Comparison of ENCODE assay signal across 1 cellular context in the genomic region with DNA sequence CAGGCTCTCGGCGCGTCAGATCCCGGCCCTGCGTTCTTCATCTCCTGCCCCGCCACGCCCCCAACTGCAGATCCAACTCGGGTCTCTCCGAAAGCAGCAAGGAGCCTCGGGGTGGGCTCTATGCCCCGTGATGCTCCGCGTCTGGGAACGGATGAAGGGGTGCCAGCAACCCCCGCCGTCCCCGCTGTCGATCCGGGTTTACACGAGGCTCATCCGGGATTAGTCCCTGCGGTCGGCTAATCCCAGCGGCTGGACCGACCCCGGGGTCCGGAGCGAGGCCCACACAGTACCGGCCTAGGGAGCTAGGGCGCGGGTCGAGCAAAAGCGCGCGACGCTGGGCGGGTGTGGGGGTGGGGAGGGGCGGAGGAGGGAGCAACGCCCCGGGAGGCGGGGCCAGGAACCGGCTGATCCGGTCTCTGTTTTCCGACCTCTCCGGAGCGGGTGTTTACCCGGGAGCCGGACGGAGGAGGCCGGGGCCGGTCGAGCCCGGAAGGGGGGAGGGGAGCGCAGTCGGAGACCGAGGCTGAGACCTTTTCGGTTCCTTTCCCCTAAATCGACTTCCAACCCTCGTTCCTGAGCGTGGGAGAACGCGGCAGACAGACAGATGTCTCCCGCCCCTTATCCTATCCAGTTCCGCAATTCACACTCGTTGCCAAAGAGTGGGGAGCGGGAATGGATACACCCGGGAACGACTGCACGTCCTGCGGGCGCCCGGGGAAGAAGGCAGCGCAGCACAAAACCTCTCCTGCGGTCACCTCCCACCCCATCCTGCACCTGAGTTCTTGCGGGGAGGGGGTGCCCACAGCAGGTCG.
TF ChIP-seq lines count a peak whose summit lies in the region.

No MANE protein-coding gene starts in this region.

TF ChIP-seq in HepG2, 621 proteins besides CTCF, POLR2A, EP300 and RAD21 (continued from another document and continues in another):
- TF ChIP-seq, protein P1, sequence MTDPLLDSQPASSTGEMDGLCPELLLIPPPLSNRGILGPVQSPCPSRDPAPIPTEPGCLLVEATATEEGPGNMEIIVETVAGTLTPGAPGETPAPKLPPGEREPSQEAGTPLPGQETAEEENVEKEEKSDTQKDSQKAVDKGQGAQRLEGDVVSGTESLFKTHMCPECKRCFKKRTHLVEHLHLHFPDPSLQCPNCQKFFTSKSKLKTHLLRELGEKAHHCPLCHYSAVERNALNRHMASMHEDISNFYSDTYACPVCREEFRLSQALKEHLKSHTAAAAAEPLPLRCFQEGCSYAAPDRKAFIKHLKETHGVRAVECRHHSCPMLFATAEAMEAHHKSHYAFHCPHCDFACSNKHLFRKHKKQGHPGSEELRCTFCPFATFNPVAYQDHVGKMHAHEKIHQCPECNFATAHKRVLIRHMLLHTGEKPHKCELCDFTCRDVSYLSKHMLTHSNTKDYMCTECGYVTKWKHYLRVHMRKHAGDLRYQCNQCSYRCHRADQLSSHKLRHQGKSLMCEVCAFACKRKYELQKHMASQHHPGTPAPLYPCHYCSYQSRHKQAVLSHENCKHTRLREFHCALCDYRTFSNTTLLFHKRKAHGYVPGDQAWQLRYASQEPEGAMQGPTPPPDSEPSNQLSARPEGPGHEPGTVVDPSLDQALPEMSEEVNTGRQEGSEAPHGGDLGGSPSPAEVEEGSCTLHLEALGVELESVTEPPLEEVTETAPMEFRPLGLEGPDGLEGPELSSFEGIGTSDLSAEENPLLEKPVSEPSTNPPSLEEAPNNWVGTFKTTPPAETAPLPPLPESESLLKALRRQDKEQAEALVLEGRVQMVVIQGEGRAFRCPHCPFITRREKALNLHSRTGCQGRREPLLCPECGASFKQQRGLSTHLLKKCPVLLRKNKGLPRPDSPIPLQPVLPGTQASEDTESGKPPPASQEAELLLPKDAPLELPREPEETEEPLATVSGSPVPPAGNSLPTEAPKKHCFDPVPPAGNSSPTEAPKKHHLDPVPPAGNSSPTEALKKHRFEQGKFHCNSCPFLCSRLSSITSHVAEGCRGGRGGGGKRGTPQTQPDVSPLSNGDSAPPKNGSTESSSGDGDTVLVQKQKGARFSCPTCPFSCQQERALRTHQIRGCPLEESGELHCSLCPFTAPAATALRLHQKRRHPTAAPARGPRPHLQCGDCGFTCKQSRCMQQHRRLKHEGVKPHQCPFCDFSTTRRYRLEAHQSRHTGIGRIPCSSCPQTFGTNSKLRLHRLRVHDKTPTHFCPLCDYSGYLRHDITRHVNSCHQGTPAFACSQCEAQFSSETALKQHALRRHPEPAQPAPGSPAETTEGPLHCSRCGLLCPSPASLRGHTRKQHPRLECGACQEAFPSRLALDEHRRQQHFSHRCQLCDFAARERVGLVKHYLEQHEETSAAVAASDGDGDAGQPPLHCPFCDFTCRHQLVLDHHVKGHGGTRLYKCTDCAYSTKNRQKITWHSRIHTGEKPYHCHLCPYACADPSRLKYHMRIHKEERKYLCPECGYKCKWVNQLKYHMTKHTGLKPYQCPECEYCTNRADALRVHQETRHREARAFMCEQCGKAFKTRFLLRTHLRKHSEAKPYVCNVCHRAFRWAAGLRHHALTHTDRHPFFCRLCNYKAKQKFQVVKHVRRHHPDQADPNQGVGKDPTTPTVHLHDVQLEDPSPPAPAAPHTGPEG (CRISPR knock-in tag; IDR thresholded peaks at IDR 0.05), result no peak; the same call in 1 of the 2 replicates
- TF ChIP-seq HOXA5 (CRISPR knock-in tag; IDR thresholded peaks at IDR 0.05), result no peak
- TF ChIP-seq, protein P2, sequence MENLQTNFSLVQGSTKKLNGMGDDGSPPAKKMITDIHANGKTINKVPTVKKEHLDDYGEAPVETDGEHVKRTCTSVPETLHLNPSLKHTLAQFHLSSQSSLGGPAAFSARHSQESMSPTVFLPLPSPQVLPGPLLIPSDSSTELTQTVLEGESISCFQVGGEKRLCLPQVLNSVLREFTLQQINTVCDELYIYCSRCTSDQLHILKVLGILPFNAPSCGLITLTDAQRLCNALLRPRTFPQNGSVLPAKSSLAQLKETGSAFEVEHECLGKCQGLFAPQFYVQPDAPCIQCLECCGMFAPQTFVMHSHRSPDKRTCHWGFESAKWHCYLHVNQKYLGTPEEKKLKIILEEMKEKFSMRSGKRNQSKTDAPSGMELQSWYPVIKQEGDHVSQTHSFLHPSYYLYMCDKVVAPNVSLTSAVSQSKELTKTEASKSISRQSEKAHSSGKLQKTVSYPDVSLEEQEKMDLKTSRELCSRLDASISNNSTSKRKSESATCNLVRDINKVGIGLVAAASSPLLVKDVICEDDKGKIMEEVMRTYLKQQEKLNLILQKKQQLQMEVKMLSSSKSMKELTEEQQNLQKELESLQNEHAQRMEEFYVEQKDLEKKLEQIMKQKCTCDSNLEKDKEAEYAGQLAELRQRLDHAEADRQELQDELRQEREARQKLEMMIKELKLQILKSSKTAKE (CRISPR knock-in tag; IDR thresholded peaks at IDR 0.05; ENCODE audit: borderline replicate concordance), result peak; percentile 40; the same call in 1 of the 2 replicates
- peak; percentile 47 for TF ChIP-seq RARA (CRISPR knock-in tag; IDR thresholded peaks at IDR 0.05)
- TF ChIP-seq, protein P3, sequence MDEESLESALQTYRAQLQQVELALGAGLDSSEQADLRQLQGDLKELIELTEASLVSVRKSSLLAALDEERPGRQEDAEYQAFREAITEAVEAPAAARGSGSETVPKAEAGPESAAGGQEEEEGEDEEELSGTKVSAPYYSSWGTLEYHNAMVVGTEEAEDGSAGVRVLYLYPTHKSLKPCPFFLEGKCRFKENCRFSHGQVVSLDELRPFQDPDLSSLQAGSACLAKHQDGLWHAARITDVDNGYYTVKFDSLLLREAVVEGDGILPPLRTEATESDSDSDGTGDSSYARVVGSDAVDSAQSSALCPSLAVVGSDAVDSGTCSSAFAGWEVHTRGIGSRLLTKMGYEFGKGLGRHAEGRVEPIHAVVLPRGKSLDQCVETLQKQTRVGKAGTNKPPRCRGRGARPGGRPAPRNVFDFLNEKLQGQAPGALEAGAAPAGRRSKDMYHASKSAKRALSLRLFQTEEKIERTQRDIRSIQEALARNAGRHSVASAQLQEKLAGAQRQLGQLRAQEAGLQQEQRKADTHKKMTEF (CRISPR knock-in tag; IDR thresholded peaks at IDR 0.05), result peak; percentile 80
- TF ChIP-seq, protein P4, sequence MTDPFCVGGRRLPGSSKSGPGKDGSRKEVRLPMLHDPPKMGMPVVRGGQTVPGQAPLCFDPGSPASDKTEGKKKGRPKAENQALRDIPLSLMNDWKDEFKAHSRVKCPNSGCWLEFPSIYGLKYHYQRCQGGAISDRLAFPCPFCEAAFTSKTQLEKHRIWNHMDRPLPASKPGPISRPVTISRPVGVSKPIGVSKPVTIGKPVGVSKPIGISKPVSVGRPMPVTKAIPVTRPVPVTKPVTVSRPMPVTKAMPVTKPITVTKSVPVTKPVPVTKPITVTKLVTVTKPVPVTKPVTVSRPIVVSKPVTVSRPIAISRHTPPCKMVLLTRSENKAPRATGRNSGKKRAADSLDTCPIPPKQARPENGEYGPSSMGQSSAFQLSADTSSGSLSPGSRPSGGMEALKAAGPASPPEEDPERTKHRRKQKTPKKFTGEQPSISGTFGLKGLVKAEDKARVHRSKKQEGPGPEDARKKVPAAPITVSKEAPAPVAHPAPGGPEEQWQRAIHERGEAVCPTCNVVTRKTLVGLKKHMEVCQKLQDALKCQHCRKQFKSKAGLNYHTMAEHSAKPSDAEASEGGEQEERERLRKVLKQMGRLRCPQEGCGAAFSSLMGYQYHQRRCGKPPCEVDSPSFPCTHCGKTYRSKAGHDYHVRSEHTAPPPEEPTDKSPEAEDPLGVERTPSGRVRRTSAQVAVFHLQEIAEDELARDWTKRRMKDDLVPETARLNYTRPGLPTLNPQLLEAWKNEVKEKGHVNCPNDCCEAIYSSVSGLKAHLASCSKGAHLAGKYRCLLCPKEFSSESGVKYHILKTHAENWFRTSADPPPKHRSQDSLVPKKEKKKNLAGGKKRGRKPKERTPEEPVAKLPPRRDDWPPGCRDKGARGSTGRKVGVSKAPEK (CRISPR knock-in tag; IDR thresholded peaks at IDR 0.05; ENCODE audit: borderline replicate concordance), result no peak
- peak; percentile 44; the same call in 1 of the 2 replicates for TF ChIP-seq ZSCAN29 (CRISPR knock-in tag; conservative IDR thresholded peaks at IDR 0.05)
- TF ChIP-seq MYNN (CRISPR knock-in tag; IDR thresholded peaks at IDR 0.05; ENCODE audit: low read depth), result no peak
- TF ChIP-seq, protein P5, sequence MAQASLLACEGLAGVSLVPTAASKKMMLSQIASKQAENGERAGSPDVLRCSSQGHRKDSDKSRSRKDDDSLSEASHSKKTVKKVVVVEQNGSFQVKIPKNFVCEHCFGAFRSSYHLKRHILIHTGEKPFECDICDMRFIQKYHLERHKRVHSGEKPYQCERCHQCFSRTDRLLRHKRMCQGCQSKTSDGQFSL (CRISPR knock-in tag; IDR thresholded peaks at IDR 0.05), result no peak
- TF ChIP-seq TGIF2 (CRISPR knock-in tag; IDR thresholded peaks at IDR 0.05), result no peak
- TF ChIP-seq ZFY (CRISPR knock-in tag; IDR thresholded peaks at IDR 0.05), result peak; percentile 40; the same call in 1 of the 2 replicates
- TF ChIP-seq, protein P6, sequence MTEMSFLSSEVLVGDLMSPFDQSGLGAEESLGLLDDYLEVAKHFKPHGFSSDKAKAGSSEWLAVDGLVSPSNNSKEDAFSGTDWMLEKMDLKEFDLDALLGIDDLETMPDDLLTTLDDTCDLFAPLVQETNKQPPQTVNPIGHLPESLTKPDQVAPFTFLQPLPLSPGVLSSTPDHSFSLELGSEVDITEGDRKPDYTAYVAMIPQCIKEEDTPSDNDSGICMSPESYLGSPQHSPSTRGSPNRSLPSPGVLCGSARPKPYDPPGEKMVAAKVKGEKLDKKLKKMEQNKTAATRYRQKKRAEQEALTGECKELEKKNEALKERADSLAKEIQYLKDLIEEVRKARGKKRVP (CRISPR knock-in tag; IDR thresholded peaks at IDR 0.05), result 0 out of 4 replicates have a peak, but pooled peaks of 1 of the 2 experiments have one; percentile 12
- TF ChIP-seq ZFP1 (CRISPR knock-in tag; IDR thresholded peaks at IDR 0.05), result no peak
- TF ChIP-seq MTF2 (CRISPR knock-in tag; IDR thresholded peaks at IDR 0.05; ENCODE audit: borderline replicate concordance), result 0 out of 2 replicates have a peak, but pooled peaks have one; percentile 33
- no peak for TF ChIP-seq HNRNPUL1 (IDR thresholded peaks at IDR 0.05; ENCODE audit: low read depth, low read length)
- TF ChIP-seq RBFOX2 (IDR thresholded peaks at IDR 0.05; ENCODE audit: low read depth, low read length), result no peak
- TF ChIP-seq ATM (IDR thresholded peaks at IDR 0.05; ENCODE audit: borderline replicate concordance), result no peak
- no peak for TF ChIP-seq NCOR1 (IDR thresholded peaks at IDR 0.05; ENCODE audit: borderline replicate concordance, low read length)
- TF ChIP-seq, protein P7, sequence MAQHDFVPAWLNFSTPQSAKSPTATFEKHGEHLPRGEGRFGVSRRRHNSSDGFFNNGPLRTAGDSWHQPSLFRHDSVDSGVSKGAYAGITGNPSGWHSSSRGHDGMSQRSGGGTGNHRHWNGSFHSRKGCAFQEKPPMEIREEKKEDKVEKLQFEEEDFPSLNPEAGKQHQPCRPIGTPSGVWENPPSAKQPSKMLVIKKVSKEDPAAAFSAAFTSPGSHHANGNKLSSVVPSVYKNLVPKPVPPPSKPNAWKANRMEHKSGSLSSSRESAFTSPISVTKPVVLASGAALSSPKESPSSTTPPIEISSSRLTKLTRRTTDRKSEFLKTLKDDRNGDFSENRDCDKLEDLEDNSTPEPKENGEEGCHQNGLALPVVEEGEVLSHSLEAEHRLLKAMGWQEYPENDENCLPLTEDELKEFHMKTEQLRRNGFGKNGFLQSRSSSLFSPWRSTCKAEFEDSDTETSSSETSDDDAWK (CRISPR knock-in tag; IDR thresholded peaks at IDR 0.05), result no peak
- TF ChIP-seq, protein P8, sequence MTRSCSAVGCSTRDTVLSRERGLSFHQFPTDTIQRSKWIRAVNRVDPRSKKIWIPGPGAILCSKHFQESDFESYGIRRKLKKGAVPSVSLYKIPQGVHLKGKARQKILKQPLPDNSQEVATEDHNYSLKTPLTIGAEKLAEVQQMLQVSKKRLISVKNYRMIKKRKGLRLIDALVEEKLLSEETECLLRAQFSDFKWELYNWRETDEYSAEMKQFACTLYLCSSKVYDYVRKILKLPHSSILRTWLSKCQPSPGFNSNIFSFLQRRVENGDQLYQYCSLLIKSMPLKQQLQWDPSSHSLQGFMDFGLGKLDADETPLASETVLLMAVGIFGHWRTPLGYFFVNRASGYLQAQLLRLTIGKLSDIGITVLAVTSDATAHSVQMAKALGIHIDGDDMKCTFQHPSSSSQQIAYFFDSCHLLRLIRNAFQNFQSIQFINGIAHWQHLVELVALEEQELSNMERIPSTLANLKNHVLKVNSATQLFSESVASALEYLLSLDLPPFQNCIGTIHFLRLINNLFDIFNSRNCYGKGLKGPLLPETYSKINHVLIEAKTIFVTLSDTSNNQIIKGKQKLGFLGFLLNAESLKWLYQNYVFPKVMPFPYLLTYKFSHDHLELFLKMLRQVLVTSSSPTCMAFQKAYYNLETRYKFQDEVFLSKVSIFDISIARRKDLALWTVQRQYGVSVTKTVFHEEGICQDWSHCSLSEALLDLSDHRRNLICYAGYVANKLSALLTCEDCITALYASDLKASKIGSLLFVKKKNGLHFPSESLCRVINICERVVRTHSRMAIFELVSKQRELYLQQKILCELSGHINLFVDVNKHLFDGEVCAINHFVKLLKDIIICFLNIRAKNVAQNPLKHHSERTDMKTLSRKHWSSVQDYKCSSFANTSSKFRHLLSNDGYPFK (CRISPR knock-in tag; IDR thresholded peaks at IDR 0.05; ENCODE audit: borderline replicate concordance), result peak; percentile 40; the same call in 1 of the 2 replicates
- TF ChIP-seq ZNF747 (CRISPR knock-in tag; IDR thresholded peaks at IDR 0.05; ENCODE audit: borderline replicate concordance), result peak; percentile 44; the same call in 1 of the 2 replicates
- peak; percentile 54; the same call in 1 of the 2 replicates for TF ChIP-seq HDAC1 (CRISPR knock-in tag; IDR thresholded peaks at IDR 0.05)
- TF ChIP-seq, protein P9, sequence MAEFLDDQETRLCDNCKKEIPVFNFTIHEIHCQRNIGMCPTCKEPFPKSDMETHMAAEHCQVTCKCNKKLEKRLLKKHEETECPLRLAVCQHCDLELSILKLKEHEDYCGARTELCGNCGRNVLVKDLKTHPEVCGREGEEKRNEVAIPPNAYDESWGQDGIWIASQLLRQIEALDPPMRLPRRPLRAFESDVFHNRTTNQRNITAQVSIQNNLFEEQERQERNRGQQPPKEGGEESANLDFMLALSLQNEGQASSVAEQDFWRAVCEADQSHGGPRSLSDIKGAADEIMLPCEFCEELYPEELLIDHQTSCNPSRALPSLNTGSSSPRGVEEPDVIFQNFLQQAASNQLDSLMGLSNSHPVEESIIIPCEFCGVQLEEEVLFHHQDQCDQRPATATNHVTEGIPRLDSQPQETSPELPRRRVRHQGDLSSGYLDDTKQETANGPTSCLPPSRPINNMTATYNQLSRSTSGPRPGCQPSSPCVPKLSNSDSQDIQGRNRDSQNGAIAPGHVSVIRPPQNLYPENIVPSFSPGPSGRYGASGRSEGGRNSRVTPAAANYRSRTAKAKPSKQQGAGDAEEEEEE (CRISPR knock-in tag; IDR thresholded peaks at IDR 0.05; ENCODE audit: borderline replicate concordance), result no peak; the same call in 1 of the 2 replicates
- TF ChIP-seq, protein P10, sequence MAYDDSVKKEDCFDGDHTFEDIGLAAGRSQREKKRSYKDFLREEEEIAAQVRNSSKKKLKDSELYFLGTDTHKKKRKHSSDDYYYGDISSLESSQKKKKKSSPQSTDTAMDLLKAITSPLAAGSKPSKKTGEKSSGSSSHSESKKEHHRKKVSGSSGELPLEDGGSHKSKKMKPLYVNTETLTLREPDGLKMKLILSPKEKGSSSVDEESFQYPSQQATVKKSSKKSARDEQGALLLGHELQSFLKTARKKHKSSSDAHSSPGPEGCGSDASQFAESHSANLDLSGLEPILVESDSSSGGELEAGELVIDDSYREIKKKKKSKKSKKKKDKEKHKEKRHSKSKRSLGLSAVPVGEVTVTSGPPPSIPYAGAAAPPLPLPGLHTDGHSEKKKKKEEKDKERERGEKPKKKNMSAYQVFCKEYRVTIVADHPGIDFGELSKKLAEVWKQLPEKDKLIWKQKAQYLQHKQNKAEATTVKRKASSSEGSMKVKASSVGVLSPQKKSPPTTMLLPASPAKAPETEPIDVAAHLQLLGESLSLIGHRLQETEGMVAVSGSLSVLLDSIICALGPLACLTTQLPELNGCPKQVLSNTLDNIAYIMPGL (CRISPR knock-in tag; IDR thresholded peaks at IDR 0.05; ENCODE audit: borderline replicate concordance in 1 of 2, low read depth in 1 of 2), result peak; percentile 56 to 58; a peak in 1 of 4 replicates
- TF ChIP-seq ZNF225 (CRISPR knock-in tag; IDR thresholded peaks at IDR 0.05), result 0 out of 2 replicates have a peak, but pooled peaks have one; percentile 16
- no peak for TF ChIP-seq FOSL1 (CRISPR knock-in tag; IDR thresholded peaks at IDR 0.05; ENCODE audit: borderline replicate concordance)
